ENCODE assay signal across 9 cellular contexts in genomic region chr1:61078611-61079010, GRCh38. TPM values are rescaled to one million over a fixed set of nuclear protein-coding genes. Genes with fewer than 3 reads are reported as not detected.
DNase-seq lines count a peak whose midpoint lies in the region; ATAC-seq and TF ChIP-seq lines count a peak whose summit lies in the region.
"Had no signal": no experiment of that assay in that cellular context is flagged by ENCODE, and none has a peak within 500 bp of the region (broad histone marks: within the 10 kb centered on the region; RNA-seq: fewer than 3 reads in every experiment).

No MANE protein-coding gene starts in this region.

- H2AFZ ChIP-seq in ACC112 (ENCODE audit: low read length, unreplicated experiment), result peak overlapping the region; percentile 68

- H3K9me3 Mint-ChIP-seq in naive B cell, result no peaks in the 10 kb centered on the region
- H3K9me3 Mint-ChIP-seq: memory B cell had no signal

- intact Hi-C loops in colonic mucosa (cut with DNase I), result no loop called here

- H3K27ac Mint-ChIP-seq in naive B cell, result no peak overlapping the region

- peaks cover 28 to 47% (median 42%) of the 10 kb centered on the region in 3 donors for H3K4me1 Mint-ChIP-seq in naive B cell

- peaks cover 9% of the 10 kb centered on the region for H3K79me2 ChIP-seq in ACC112 (ENCODE audit: control insufficient read depth, insufficient read depth, low read length, unreplicated experiment)

- peaks cover 30% of the 10 kb centered on the region for H3K4me1 ChIP-seq in ACC112 (ENCODE audit: control insufficient read depth, insufficient read depth, low read length, unreplicated experiment)
- H3K4me1 ChIP-seq in colonic mucosa, result peaks cover 15% of the 10 kb centered on the region

- H3K4me3 Mint-ChIP-seq in naive B cell, result peak overlapping the region in 6 of 8 donors; percentile 12 to 97 (median 95)

- H3K9ac ChIP-seq in colonic mucosa (ENCODE audit: low read depth in 2 of 2, low read length in 2 of 2), result peak overlapping the region in 1 of 2 donors; percentile 82

- DNase-seq in LNCaP clone FGC (ENCODE audit: low read depth) (no peak), colonic mucosa (no peak), naive B cell (no peak), foreskin melanocyte (no peak), NOMO-1 treated with DMSO at 0.1 percent for 48 hours (lab: John Stamatoyannopoulos, UW; ENCODE audit: unreplicated experiment) (no peak)
- DNase-seq in central memory CD4-positive, alpha-beta T cell, result no peak

- H3K27me3 ChIP-seq in ACC112 (ENCODE audit: insufficient read depth, low read length), result no peaks in the 10 kb centered on the region
- H3K27me3 ChIP-seq in colonic mucosa, result no peaks in the 10 kb centered on the region

- peak overlapping the region; percentile 82 for H3K27ac ChIP-seq in ACC112 (ENCODE audit: low read depth, low read length)
- H3K27ac ChIP-seq in colonic mucosa, result peak overlapping the region; percentile 79

- H3K36me3 ChIP-seq in ACC112 (ENCODE audit: insufficient read depth, low read length), result no peaks in the 10 kb centered on the region
- H3K36me3 ChIP-seq in colonic mucosa, result no peaks in the 10 kb centered on the region

- no peak for ATAC-seq in naive B cell (ENCODE audit: low read depth in 2 of 2)
- no peak for ATAC-seq in HG02852 (IDR thresholded peaks at IDR 0.05; ENCODE audit: unreplicated experiment)

- no peak for TF ChIP-seq CTCF in LNCaP clone FGC (IDR thresholded peaks at IDR 0.05; ENCODE audit: control insufficient read depth, extremely low read depth, insufficient read depth)
- TF ChIP-seq CTCF in colonic mucosa (IDR thresholded peaks at IDR 0.05), result no peak

- H3K9me3 ChIP-seq in colonic mucosa, result no peaks in the 10 kb centered on the region

- H3K4me3 ChIP-seq in ACC112 (ENCODE audit: low read depth, low read length) (peak overlapping the region; percentile 90), LNCaP clone FGC (ENCODE audit: low read depth, low read length) (peak overlapping the region; percentile 50), colonic mucosa (no peak overlapping the region)

- H3K36me3 Mint-ChIP-seq in naive B cell, result no peaks in the 10 kb centered on the region
- H3K36me3 Mint-ChIP-seq: memory B cell had no signal

- peaks cover 35 to 46% (median 40%) of the 10 kb centered on the region in 3 donors for H3K27me3 Mint-ChIP-seq in naive B cell

RNA-seq across cellular contexts. Expression of gene NFIA, which starts 3.8 kb away (rescaled TPM):
- total RNA-seq in colonic mucosa, result 10 to 100 TPM; 36.0 to 44.2 TPM
- 1 to 10 TPM in 4 of 6 donors, under 1 TPM in 2; 0.77 to 5.7 (median 1.4) TPM for polyA plus RNA-seq in naive B cell (ENCODE audit: low read depth in 6 of 6)
